ENCODE assay signal across 8 cellular contexts in genomic region chr6:36838896-36839818, GRCh38. TPM values are rescaled to one million over a fixed set of nuclear protein-coding genes. Genes with fewer than 3 reads are reported as not detected.
DNase-seq lines count a peak whose midpoint lies in the region; ATAC-seq and TF ChIP-seq lines count a peak whose summit lies in the region.

CPNE5 (minus strand) TSS chr6:36839444; CDS start chr6:36839377, 67 bp downstream.

- H3K9me3 Mint-ChIP-seq in activated CD8-positive, alpha-beta T cell treated with anti-CD3 and anti-CD28 coated beads for 36 hours, result no peaks in the 10 kb centered on the region

- H3K4me3 ChIP-seq in heart right ventricle (peak within 1 kb of the TSS; percentile 24 to 71 (median 56)), skeletal muscle tissue (ENCODE audit: low read length in 3 of 3) (peak within 1 kb of the TSS; percentile 58 to 61 (median 59))

- H3K27me3 ChIP-seq in heart right ventricle (peaks cover 0 to 37% (median 0%) of the 10 kb centered on the region in 7 donors), skeletal muscle tissue (ENCODE audit: control insufficient read depth in 3 of 3, insufficient read depth in 3 of 3, low read length in 3 of 3) (peaks cover 0 to 7% (median 0%) of the 10 kb centered on the region in 3 donors)

- DNase-seq in NCI-H2227 (lab: John Stamatoyannopoulos, UW; ENCODE audit: unreplicated experiment), result peak; percentile 70
- DNase-seq in NCI-H2227 treated with DMSO at 0.1 percent for 48 hours (lab: John Stamatoyannopoulos, UW), result no peak
- no peak for DNase-seq in activated CD8-positive, alpha-beta T cell treated with anti-CD3 and anti-CD28 coated beads for 36 hours
- DNase-seq in heart right ventricle, result peak; percentile 60 to 64
- no peak for DNase-seq in globus pallidus (ENCODE audit: low spot score)

- TF ChIP-seq CTCF in activated CD8-positive, alpha-beta T cell treated with anti-CD3 and anti-CD28 coated beads for 36 hours (IDR thresholded peaks at IDR 0.05), result no peak
- TF ChIP-seq CTCF in heart right ventricle (IDR thresholded peaks at IDR 0.05), result no peak

- H3K36me3 ChIP-seq in heart right ventricle (no peaks in the 10 kb centered on the region), skeletal muscle tissue (ENCODE audit: control insufficient read depth in 3 of 3, insufficient read depth in 3 of 3, low read length in 3 of 3) (no peaks in the 10 kb centered on the region)

- peaks cover 2 to 59% (median 24%) of the 10 kb centered on the region in 9 donors for H3K4me1 ChIP-seq in heart right ventricle
- H3K4me1 ChIP-seq in skeletal muscle tissue (ENCODE audit: control insufficient read depth in 3 of 3, insufficient read depth in 3 of 3, low read length in 3 of 3), result peaks cover 32 to 43% (median 35%) of the 10 kb centered on the region in 3 donors

- H3K4me1 Mint-ChIP-seq in activated CD8-positive, alpha-beta T cell treated with anti-CD3 and anti-CD28 coated beads for 36 hours (ENCODE audit: low read depth), result peaks cover 9% of the 10 kb centered on the region

- ATAC-seq in activated CD8-positive, alpha-beta T cell treated with anti-CD3 and anti-CD28 coated beads for 36 hours, result peak; percentile 22
- peak; percentile 4 to 38 (median 18) for ATAC-seq in heart right ventricle
- no peak for ATAC-seq in GM18520 (IDR thresholded peaks at IDR 0.05; ENCODE audit: unreplicated experiment)
- no peak for ATAC-seq in HG02759 (IDR thresholded peaks at IDR 0.05; ENCODE audit: unreplicated experiment)

- 8% methylated on average over 62 of the region's 63 CpGs for WGBS in heart right ventricle, 2 donors

- H3K27me3 Mint-ChIP-seq in activated CD8-positive, alpha-beta T cell treated with anti-CD3 and anti-CD28 coated beads for 36 hours, result peaks cover 29% of the 10 kb centered on the region

- H3K9me3 ChIP-seq in heart right ventricle (no peaks in the 10 kb centered on the region), skeletal muscle tissue (ENCODE audit: control insufficient read depth in 3 of 3, low read length in 3 of 3) (no peaks in the 10 kb centered on the region)

- peak within 1 kb of the TSS; percentile 65 for H3K4me3 Mint-ChIP-seq in activated CD8-positive, alpha-beta T cell treated with anti-CD3 and anti-CD28 coated beads for 36 hours

- no peak within 1 kb of the TSS for H3K27ac Mint-ChIP-seq in activated CD8-positive, alpha-beta T cell treated with anti-CD3 and anti-CD28 coated beads for 36 hours

- CTCF ChIA-PET in activated CD8-positive, alpha-beta T cell treated with anti-CD3 and anti-CD28 coated beads for 36 hours (lab: Charles Lee), result interaction anchor here (3.6 kb wide), 1 partner anchor 13 kb away, joined by 20 read pairs; no protein-coding TSS in a partner anchor

- intact Hi-C loops in activated CD8-positive, alpha-beta T cell treated with anti-CD3 and anti-CD28 coated beads for 36 hours (cut with micrococcal nuclease), result no loop called here
- intact Hi-C loops in heart right ventricle (cut with DNase I), result no loop called here

- POLR2A ChIA-PET in activated CD8-positive, alpha-beta T cell treated with anti-CD3 and anti-CD28 coated beads for 36 hours (lab: Charles Lee), result interaction anchor here (3.4 kb wide), 1 partner anchor 11 kb away, joined by 13 read pairs; no protein-coding TSS in a partner anchor

- no peaks in the 10 kb centered on the region for H3K36me3 Mint-ChIP-seq in activated CD8-positive, alpha-beta T cell treated with anti-CD3 and anti-CD28 coated beads for 36 hours (ENCODE audit: low read depth)

- H3K9ac ChIP-seq in skeletal muscle tissue (ENCODE audit: low read depth in 1 of 3, low read length in 3 of 3), result peak within 1 kb of the TSS in 2 of 3 donors; percentile 59 to 69

- H3K27ac ChIP-seq in heart right ventricle (peak within 1 kb of the TSS; percentile 71 to 90 (median 80)), skeletal muscle tissue (ENCODE audit: low read depth, low read length) (no peak within 1 kb of the TSS)

RNA-seq across cellular contexts. Expression of gene CPNE5, which starts in this region (rescaled TPM):
- 1 to 10 TPM in 1 of 2 experiments, under 1 TPM in 1; 0.69 to 1.2 TPM for total RNA-seq in activated CD8-positive, alpha-beta T cell treated with anti-CD3 and anti-CD28 coated beads for 36 hours
- total RNA-seq in heart right ventricle (10 to 100 TPM in 9 of 10 donors, 1 to 10 TPM in 1; 2.8 to 98.2 (median 29.0) TPM), skeletal muscle tissue (6.3 TPM)
- 10 to 100 TPM in 1 of 2 donors, 1 to 10 TPM in 1; 4.4 to 18.4 TPM for polyA plus RNA-seq in heart right ventricle

Comparison
In these comparisons a context has a peak if more than half of its experiments do, and no peak if none do; other contexts are left out.
1. DNase-seq: peak in NCI-H2227 (single experiment) and heart right ventricle (2 of 2); none in NCI-H2227 treated with DMSO at 0.1 percent for 48 hours (single experiment), activated CD8-positive, alpha-beta T cell treated with anti-CD3 and anti-CD28 coated beads for 36 hours (single experiment) and globus pallidus (single experiment).
2. ATAC-seq: peak in activated CD8-positive, alpha-beta T cell treated with anti-CD3 and anti-CD28 coated beads for 36 hours (single experiment) and heart right ventricle (8 of 8); none in GM18520 (single experiment) and HG02759 (single experiment).